Comparison of ENCODE assay signal across 1 cellular context in the genomic region with DNA sequence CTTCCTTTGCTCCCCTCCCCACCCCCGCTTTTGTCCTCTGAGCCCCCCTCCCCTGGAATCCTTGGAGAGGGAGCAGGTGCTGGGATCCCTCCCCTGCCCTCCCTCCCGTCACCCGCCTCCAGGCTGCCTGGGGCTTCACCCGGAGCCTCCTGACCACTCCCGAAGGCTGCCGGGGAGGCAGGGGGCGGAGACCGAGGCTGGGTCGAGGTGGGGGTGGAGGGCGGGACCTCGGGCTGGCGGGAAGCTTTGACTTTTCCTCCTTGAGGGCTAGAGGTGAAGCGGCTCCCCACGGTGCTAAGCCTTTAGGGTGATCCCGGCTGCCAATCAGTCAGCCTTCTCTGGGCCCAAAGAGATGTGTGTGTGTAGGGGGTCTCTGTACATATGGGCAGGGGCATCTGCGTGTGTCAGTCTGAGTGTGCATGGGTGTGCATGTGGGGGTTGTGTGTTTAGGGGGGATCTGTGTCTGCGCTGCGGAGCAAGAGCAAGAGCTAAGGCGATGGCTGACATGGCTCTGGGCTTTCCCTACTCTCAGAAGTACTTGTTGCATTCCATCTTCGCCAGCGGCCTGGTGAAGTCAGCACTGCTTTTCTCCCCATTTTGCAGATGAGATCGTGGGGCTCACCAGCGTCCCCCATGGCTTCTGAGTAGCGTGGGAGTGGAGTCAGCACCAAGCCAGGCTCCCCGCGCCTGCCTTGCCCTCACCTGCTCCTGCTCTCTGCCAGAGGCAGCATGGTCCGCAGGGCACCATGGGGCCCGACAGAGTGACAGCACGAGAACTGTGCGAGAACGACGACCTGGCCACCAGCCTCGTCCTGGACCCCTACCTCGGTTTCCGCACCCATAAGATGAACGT.
TF ChIP-seq lines count a peak whose summit lies in the region.

No MANE protein-coding gene starts in this region.

TF ChIP-seq in endothelial cell of umbilical vein, 7 proteins besides CTCF, POLR2A, EP300 and RAD21 (continued from another document):
- no peak for TF ChIP-seq FOS (IDR thresholded peaks at IDR 0.05; ENCODE audit: borderline replicate concordance, insufficient read depth, low read length)
- TF ChIP-seq MYC (IDR thresholded peaks at IDR 0.05; ENCODE audit: low read depth, low read length): no peak
- no peak for TF ChIP-seq EZH2 (IDR thresholded peaks at IDR 0.05; ENCODE audit: borderline replicate concordance, low read depth, low read length, severe bottlenecking)
- no peak for TF ChIP-seq JUN (IDR thresholded peaks at IDR 0.05; ENCODE audit: borderline replicate concordance, insufficient read depth, insufficient read length, low read depth)
TF ChIP-seq in endothelial cell of umbilical vein: peak in this region for 0.
